Comparison of ENCODE assay signal across 8 cellular contexts in genomic region chr5:142109356-142110045, GRCh38. TPM values are rescaled to one million over a fixed set of nuclear protein-coding genes. Genes with fewer than 3 reads are reported as not detected.
DNase-seq lines count a peak whose midpoint lies in the region; ATAC-seq, FAIRE-seq and TF ChIP-seq lines count a peak whose summit lies in the region.

No MANE protein-coding gene starts in this region.

- TF ChIP-seq EP300 in HepG2 (IDR thresholded peaks at IDR 0.05; ENCODE audit: low read depth in 2 of 2, low read length in 2 of 2) (no peak), HepG2 (CRISPR knock-in tag; IDR thresholded peaks at IDR 0.05; ENCODE audit: borderline replicate concordance) (no peak)

- peaks cover 16% of the 10 kb centered on the region; the same call in 1 of the 2 replicates for H4K20me1 ChIP-seq in PC-9 (ENCODE audit: insufficient read depth)
- H4K20me1 ChIP-seq in HepG2 (ENCODE audit: insufficient read depth, low read length) = peaks cover 5% of the 10 kb centered on the region; the same call in 1 of the 2 replicates

- no peaks in the 10 kb centered on the region for H3K36me3 ChIP-seq in PC-9 (ENCODE audit: low read depth)
- H3K36me3 ChIP-seq in HepG2 (replicated peaks in 1 of 2; ENCODE audit: control insufficient read depth in 1 of 2, insufficient read depth in 2 of 2, low read length in 2 of 2) = no peaks in the 10 kb centered on the region

- in situ Hi-C loops in HepG2 (cut with HindIII; ENCODE audit: extremely low pct_ligation_motif_present, low pct_unique_long_range_greater_than_20kb) = no loop called here

- no peaks in the 10 kb centered on the region for H3K9me2 ChIP-seq in PC-9 (ENCODE audit: insufficient read depth)

- POLR2A ChIA-PET in PC-9 (lab: Charles Lee; ENCODE audit: unreplicated experiment) (interaction anchor here (0.6 to 0.8 kb wide), 3 partner anchors 14 to 97 kb away, joined by 3 to 4 read pairs (median 4); no protein-coding TSS in a partner anchor), HepG2 (lab: Yijun Ruan, JAX) (interaction anchor here (0.9 to 1.0 kb wide), 3 partner anchors 109 to 215 kb away, joined by 3 read pairs; partner anchors contain the start of gene SPRY4)

- TF ChIP-seq CTCF in PC-9 (conservative IDR thresholded peaks at IDR 0.05) = no peak
- TF ChIP-seq CTCF in HepG2 (CRISPR knock-in tag; IDR thresholded peaks at IDR 0.05) = no peak

- peak overlapping the region; percentile 85 for H3K9ac ChIP-seq in HepG2 (ENCODE audit: insufficient read depth, low read depth, low read length)

- peak; percentile 12 for DNase-seq in AG08395 (ENCODE audit: low spot score)
- DNase-seq in PC-9 = no peak
- DNase-seq in cerebellum (ENCODE audit: low spot score) = peak; percentile 31
- no peak for DNase-seq in HepG2 (ENCODE audit: low spot score)
- DNase-seq in superior temporal gyrus (ENCODE audit: extremely low spot score) = peak; percentile 63
- no peak for DNase-seq in NCI-H187 (lab: John Stamatoyannopoulos, UW)

- peak overlapping the region; percentile 92 for H2AFZ ChIP-seq in PC-9
- H2AFZ ChIP-seq in HepG2 (ENCODE audit: low read length) = no peak overlapping the region

- intact Hi-C loops in PC-9 (cut with micrococcal nuclease; ENCODE audit: unreplicated experiment) = no loop called here
- intact Hi-C loops in HepG2 (cut with micrococcal nuclease; ENCODE audit: unreplicated experiment) = loop anchor here (1.0 kb wide), 1 partner anchor 95 kb away; no protein-coding TSS in a partner anchor

- H3K9me3 ChIP-seq in PC-9 (ENCODE audit: insufficient read depth, low read depth) = no peaks in the 10 kb centered on the region
- no peaks in the 10 kb centered on the region for H3K9me3 ChIP-seq in HepG2 (ENCODE audit: low read length)

- TF ChIP-seq RAD21 in HepG2 (CRISPR knock-in tag; IDR thresholded peaks at IDR 0.05) = no peak

- WGBS in HepG2 (ENCODE audit: low lambda C conversion rate) = 1% methylated on average over 18 of the region's 18 CpGs

- H3K4me3 ChIP-seq in PC-9 = peak overlapping the region; percentile 84
- peak overlapping the region; percentile 82 to 88 (median 87) for H3K4me3 ChIP-seq in HepG2 (replicated peaks in 1 of 3; ENCODE audit: insufficient read depth in 1 of 3, low read depth in 2 of 3, low read length in 3 of 3)

- H3K4me1 ChIP-seq in PC-9 (replicated peaks; ENCODE audit: insufficient read depth) = peaks cover 19% of the 10 kb centered on the region
- peaks cover 26% of the 10 kb centered on the region for H3K4me1 ChIP-seq in HepG2 (ENCODE audit: insufficient read depth, low read length)

- TF ChIP-seq POLR2A in HepG2 (IDR thresholded peaks at IDR 0.05; ENCODE audit: insufficient read depth in 1 of 2, low read depth in 2 of 2, low read length in 2 of 2) = no peak

- BruUV-seq in PC-9 (replicated peaks; lab: Mats Ljungman, UMichigan) (TSS peak; percentile 60), HepG2 (replicated peaks; lab: Mats Ljungman, UMichigan) (TSS peak; percentile 61)

- CTCF ChIA-PET in PC-9 (lab: Charles Lee) (interaction anchor here (0.5 to 1.3 kb wide), 3 partner anchors 40 to 97 kb away, joined by 3 to 8 read pairs (median 3); no protein-coding TSS in a partner anchor), HepG2 (lab: Yijun Ruan, JAX; ENCODE audit: low intra/inter-chr PET ratio, low total read pairs) (no interaction called here)

- peak; percentile 13 for ATAC-seq in GM18498 (IDR thresholded peaks at IDR 0.05; ENCODE audit: unreplicated experiment)
- ATAC-seq in HepG2 = peak; percentile 2; the same call in 2 of the 3 replicates
- no peak for ATAC-seq in HG02798 (IDR thresholded peaks at IDR 0.05; ENCODE audit: poor library complexity, unreplicated experiment)

- H3K27me3 ChIP-seq in PC-9 (ENCODE audit: insufficient read depth, low read depth) (no peaks in the 10 kb centered on the region), HepG2 (ENCODE audit: control insufficient read depth in 1 of 2, insufficient read depth in 2 of 2, low read length in 2 of 2) (peaks cover 0 to 14% of the 10 kb centered on the region in 2 experiments; a peak in 4 of 5 replicates)

- H3K4me2 ChIP-seq in PC-9 = peak overlapping the region; percentile 82
- H3K4me2 ChIP-seq in HepG2 (ENCODE audit: low read depth, low read length) = peak overlapping the region; percentile 87

- H3K79me2 ChIP-seq in PC-9 (ENCODE audit: low read depth) (peaks cover 54% of the 10 kb centered on the region), HepG2 (ENCODE audit: insufficient read depth, low read length) (peaks cover 38% of the 10 kb centered on the region)

- no peak for FAIRE-seq in HepG2 (lab: Jason Lieb, UNC)

- H3K27ac ChIP-seq in PC-9 = peak overlapping the region; percentile 58
- peak overlapping the region; percentile 73 for H3K27ac ChIP-seq in HepG2 (ENCODE audit: extremely low read length, insufficient read depth, low read length)

- H3F3A ChIP-seq in PC-9 (ENCODE audit: insufficient read depth, low read depth) = peaks cover 24% of the 10 kb centered on the region

TF ChIP-seq in HepG2, 621 proteins besides CTCF, POLR2A, EP300 and RAD21:
- TF ChIP-seq ZNF850 (CRISPR knock-in tag; conservative IDR thresholded peaks at IDR 0.05) (0 out of 2 replicates have a peak, but pooled peaks have one; percentile 70), ZNF510 (CRISPR knock-in tag; IDR thresholded peaks at IDR 0.05; ENCODE audit: low read depth) (0 out of 2 replicates have a peak, but pooled peaks have one; percentile 21), PAXIP1 (CRISPR knock-in tag; conservative IDR thresholded peaks at IDR 0.05) (0 out of 2 replicates have a peak, but pooled peaks have one; percentile 2), ZSCAN5A (CRISPR knock-in tag; IDR thresholded peaks at IDR 0.05; ENCODE audit: borderline replicate concordance) (no peak)

RNA-seq across cellular contexts. Expression of gene NDFIP1, which starts 0.9 kb away (rescaled TPM):
- total RNA-seq in PC-9 (2021) (40.7 and 40.9 TPM in 2 replicates), cerebellum (153 TPM), HepG2 (2016; rRNA removed; fragmentation: Illumina TruSeq; extraction: Trizol) (11.9 and 15.7 TPM in 2 replicates)
- total RNA-seq in HepG2 (2016; cell fraction: cytosol; rRNA removed; fragmentation: Illumina TruSeq; extraction: Trizol; ENCODE audit: low read depth) = 3.2 and 4.3 TPM in 2 replicates
- 11.6 and 16.8 TPM in 2 replicates for total RNA-seq in HepG2 (2016; cell fraction: insoluble cytoplasmic fraction; rRNA removed; fragmentation: Illumina TruSeq; extraction: Trizol)
- total RNA-seq in HepG2 (2016; cell fraction: membrane; rRNA removed; fragmentation: Illumina TruSeq; extraction: Trizol) = 7.2 and 8.1 TPM in 2 replicates
- 14.9 and 18.8 TPM in 2 replicates for total RNA-seq in HepG2 (2016; cell fraction: nucleus; rRNA removed; fragmentation: Illumina TruSeq; extraction: Trizol)
- 9.5 and 12.4 TPM in 2 replicates for polyA plus RNA-seq in HepG2 (2011; rRNA removed)
- polyA plus RNA-seq in HepG2 (2011; cell fraction: cytosol; rRNA removed) = 9.0 and 9.5 TPM in 2 replicates
- 4.3 and 4.9 TPM in 2 replicates for polyA plus RNA-seq in HepG2 (2011; cell fraction: nucleus; rRNA removed)
- 19.8 and 22.3 TPM in 2 replicates for polyA plus RNA-seq in HepG2 (2012)
- polyA plus RNA-seq in HepG2 (2016; cell fraction: cytosol; fragmentation: Illumina TruSeq; extraction: Trizol; ENCODE audit: low read depth) = 3.2 TPM in 2 replicates
- 16.7 and 17.6 TPM in 2 replicates for polyA plus RNA-seq in HepG2 (2016; cell fraction: insoluble cytoplasmic fraction; fragmentation: Illumina TruSeq; extraction: Trizol; ENCODE audit: low read depth)
- 6.9 and 7.0 TPM in 2 replicates for polyA plus RNA-seq in HepG2 (2016; cell fraction: membrane; fragmentation: Illumina TruSeq; extraction: Trizol; ENCODE audit: low read depth)
- polyA plus RNA-seq in HepG2 (2016; cell fraction: nucleus; fragmentation: Illumina TruSeq; extraction: Trizol; ENCODE audit: insufficient read depth, low read depth) = 25.9 and 28.4 TPM in 2 replicates
- 9.6 and 10.1 TPM in 2 replicates for polyA minus RNA-seq in HepG2 (2011; rRNA and poly(A)+ RNA removed; ENCODE audit: low replicate concordance)
- polyA minus RNA-seq in HepG2 (2011; cell fraction: cytosol; rRNA and poly(A)+ RNA removed) = 15.8 and 18.5 TPM in 2 replicates
- polyA minus RNA-seq in HepG2 (2011; cell fraction: nucleus; rRNA and poly(A)+ RNA removed) = 14.2 and 14.9 TPM in 2 replicates

Comparison
In these comparisons a context has a peak if more than half of its experiments do, and no peak if none do; other contexts are left out.
1. DNase-seq: peak in AG08395 (single experiment), cerebellum (single experiment) and superior temporal gyrus (single experiment); none in PC-9 (0 of 2), HepG2 (single experiment) and NCI-H187 (0 of 2).